16 cellular contexts compared by ENCODE assay signal in the genomic region with DNA sequence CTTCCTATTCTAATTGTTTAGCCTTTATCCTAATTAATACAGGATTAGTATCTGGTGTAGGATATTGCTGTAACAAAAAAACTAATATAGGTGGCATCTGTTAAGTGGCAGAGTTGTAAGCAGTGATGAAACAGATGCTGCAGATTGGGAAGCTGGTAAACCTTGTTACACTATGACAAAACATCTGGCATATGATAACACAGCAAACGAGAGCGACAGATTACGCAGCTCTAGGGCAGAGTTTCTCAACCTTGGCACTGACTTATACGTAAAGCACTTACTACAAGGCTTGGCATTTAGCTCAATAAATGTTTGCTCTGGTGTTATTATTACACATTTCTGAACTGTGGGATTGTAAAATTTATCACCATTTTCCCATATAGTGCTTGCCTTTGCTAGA.
DNase-seq lines count a peak whose midpoint lies in the region; ATAC-seq, FAIRE-seq and TF ChIP-seq lines count a peak whose summit lies in the region.
"Had no signal": no experiment of that assay in that cellular context is flagged by ENCODE, and none has a peak within 500 bp of the region (broad histone marks: within the 10 kb centered on the region; RNA-seq: fewer than 3 reads in every experiment).

No MANE protein-coding gene starts in this region.

- H3K9me3 ChIP-seq in prostate gland, result no peaks in the 10 kb centered on the region

- WGBS in prostate gland, result 65% methylated on average over 4 of the region's 4 CpGs

- peaks cover 3 to 8% of the 10 kb centered on the region in 2 donors for H3K36me3 Mint-ChIP-seq in CD14-positive monocyte
- H3K36me3 Mint-ChIP-seq in IgD-negative memory B cell, result peaks cover 5% of the 10 kb centered on the region
- peaks cover 36% of the 10 kb centered on the region for H3K36me3 Mint-ChIP-seq in memory B cell
- H3K36me3 Mint-ChIP-seq in activated T-cell treated with anti-CD3 and anti-CD28 coated beads, Interleukin-2, amount 50 U/mL, for 24 hours (ENCODE audit: low read depth), result peaks cover 3% of the 10 kb centered on the region

- no peaks in the 10 kb centered on the region for H3K27me3 ChIP-seq in prostate gland (replicated peaks; ENCODE audit: insufficient read depth)

- H3K27ac Mint-ChIP-seq in CD14-positive monocyte, result peak overlapping the region; percentile 88 to 96 (median 95)
- H3K27ac Mint-ChIP-seq in IgD-negative memory B cell, result peak overlapping the region; percentile 49 to 93 (median 85)
- peak overlapping the region; percentile 87 for H3K27ac Mint-ChIP-seq in memory B cell
- no peak overlapping the region for H3K27ac Mint-ChIP-seq in activated T-cell treated with anti-CD3 and anti-CD28 coated beads, Interleukin-2, amount 50 U/mL, for 24 hours

- no peak for TF ChIP-seq POLR2A in prostate gland (IDR thresholded peaks at IDR 0.05)

- H3K4me1 ChIP-seq in prostate gland (replicated peaks), result no peaks in the 10 kb centered on the region

- FAIRE-seq in D721Med (lab: Jason Lieb, UNC), result no peak

- intact Hi-C loops in CD14-positive monocyte (cut with micrococcal nuclease) (no loop called here), prostate gland (cut with DNase I) (no loop called here)

- H3K9me3 Mint-ChIP-seq in CD14-positive monocyte, result no peaks in the 10 kb centered on the region
- H3K9me3 Mint-ChIP-seq in IgD-negative memory B cell, result no peaks in the 10 kb centered on the region
- peaks cover 1% of the 10 kb centered on the region for H3K9me3 Mint-ChIP-seq in memory B cell
- no peaks in the 10 kb centered on the region for H3K9me3 Mint-ChIP-seq in activated T-cell treated with anti-CD3 and anti-CD28 coated beads, Interleukin-2, amount 50 U/mL, for 24 hours
- H3K9me3 Mint-ChIP-seq: stimulated activated effector memory CD8-positive, alpha-beta T cell treated with anti-CD3 and anti-CD28 coated beads, Interleukin-12 subunit alpha, Interleukin-12 subunit beta, amount 100 ng/mL, for 72 hours had no signal

- no peaks in the 10 kb centered on the region for H3K36me3 ChIP-seq in prostate gland

- H3K4me1 Mint-ChIP-seq in CD14-positive monocyte (peaks cover 35% of the 10 kb centered on the region), IgD-negative memory B cell (peaks cover 41 to 55% (median 53%) of the 10 kb centered on the region in 3 donors), memory B cell (peaks cover 41% of the 10 kb centered on the region)
- peaks cover 10% of the 10 kb centered on the region for H3K4me1 Mint-ChIP-seq in activated T-cell treated with anti-CD3 and anti-CD28 coated beads, Interleukin-2, amount 50 U/mL, for 24 hours (ENCODE audit: low read depth)

- no peak overlapping the region for H3K4me3 ChIP-seq in prostate gland

- TF ChIP-seq CTCF in CD14-positive monocyte (IDR thresholded peaks at IDR 0.05), result no peak
- no peak for TF ChIP-seq CTCF in D721Med (IDR thresholded peaks at IDR 0.05; ENCODE audit: insufficient read depth, missing control alignments)
- TF ChIP-seq CTCF in prostate gland (IDR thresholded peaks at IDR 0.05), result no peak

- H3K27me3 Mint-ChIP-seq in CD14-positive monocyte (ENCODE audit: low read depth in 3 of 3) (peaks cover 0 to 1% (median 0%) of the 10 kb centered on the region in 3 donors), IgD-negative memory B cell (no peaks in the 10 kb centered on the region), memory B cell (no peaks in the 10 kb centered on the region)
- H3K27me3 Mint-ChIP-seq in activated T-cell treated with anti-CD3 and anti-CD28 coated beads, Interleukin-2, amount 50 U/mL, for 24 hours, result no peaks in the 10 kb centered on the region

- DNase-seq in CD14-positive monocyte (ENCODE audit: low spot score) (peak; percentile 81), amniotic epithelial cell (ENCODE audit: low read depth) (peak; percentile 94), memory B cell (ENCODE audit: low spot score in 2 of 2) (no peak), D721Med (ENCODE audit: insufficient read length, low spot score) (no peak), prostate gland (ENCODE audit: low spot score) (no peak)
- no peak for DNase-seq in activated effector memory CD4-positive, alpha-beta T cell treated with anti-CD3 and anti-CD28 coated beads, Interleukin-2, amount 50 U/mL, for 16 hours
- no peak for DNase-seq in activated T-cell treated with anti-CD3 and anti-CD28 coated beads, Interleukin-2, amount 50 U/mL, for 24 hours
- DNase-seq: activated CD4-positive, CD25-positive, alpha-beta regulatory T cell; aorta; effector memory CD4-positive, alpha-beta T cell; MM.1S; NCI-H510A; posterior cingulate gyrus had no signal

- no peak overlapping the region for H3K27ac ChIP-seq in prostate gland
- H3K27ac ChIP-seq: C4-2B had no signal

- ATAC-seq in memory B cell (ENCODE audit: low read depth), result no peak
- ATAC-seq: stimulated activated effector memory CD8-positive, alpha-beta T cell treated with anti-CD3 and anti-CD28 coated beads, Interleukin-12 subunit alpha, Interleukin-12 subunit beta, amount 100 ng/mL, for 72 hours had no signal

- no peak overlapping the region for H3K4me3 Mint-ChIP-seq in CD14-positive monocyte
- H3K4me3 Mint-ChIP-seq in IgD-negative memory B cell, result no peak overlapping the region
- H3K4me3 Mint-ChIP-seq in memory B cell, result no peak overlapping the region
- H3K4me3 Mint-ChIP-seq in activated T-cell treated with anti-CD3 and anti-CD28 coated beads, Interleukin-2, amount 50 U/mL, for 24 hours, result no peak overlapping the region
- H3K4me3 Mint-ChIP-seq: stimulated activated effector memory CD8-positive, alpha-beta T cell treated with anti-CD3 and anti-CD28 coated beads, Interleukin-12 subunit alpha, Interleukin-12 subunit beta, amount 100 ng/mL, for 72 hours had no signal

Comparison
In these comparisons a context has a peak if more than half of its experiments do, and no peak if none do; other contexts are left out.
1. DNase-seq: peak in CD14-positive monocyte (single experiment) and amniotic epithelial cell (single experiment); none in memory B cell (0 of 2), D721Med (single experiment), activated effector memory CD4-positive, alpha-beta T cell treated with anti-CD3 and anti-CD28 coated beads, Interleukin-2, amount 50 U/mL, for 16 hours (single experiment), prostate gland (single experiment) and activated T-cell treated with anti-CD3 and anti-CD28 coated beads, Interleukin-2, amount 50 U/mL, for 24 hours (single experiment).